Comparison of ENCODE assay signal across 14 cellular contexts in the genomic region with DNA sequence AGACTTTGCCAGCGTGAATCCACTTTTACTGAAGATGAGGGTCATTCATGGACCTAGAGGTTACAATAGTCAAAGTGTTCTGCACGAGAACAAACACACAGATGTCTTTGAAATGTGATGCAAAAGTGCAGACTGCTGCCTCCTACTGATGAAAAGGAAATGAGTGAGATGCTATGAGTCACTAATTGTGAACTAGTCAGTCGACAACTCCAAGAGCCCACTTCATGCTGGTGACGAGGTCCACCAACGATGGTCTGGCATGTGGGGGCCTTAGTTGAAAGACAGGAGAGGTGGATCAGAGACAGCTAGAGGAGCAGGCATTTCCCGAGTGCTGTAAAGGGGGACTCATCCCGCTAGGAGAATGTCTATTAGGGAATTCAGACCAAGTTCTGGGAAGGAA. TPM values are rescaled to one million over a fixed set of nuclear protein-coding genes. Genes with fewer than 3 reads are reported as not detected.
DNase-seq lines count a peak whose midpoint lies in the region; ATAC-seq and TF ChIP-seq lines count a peak whose summit lies in the region.
"Had no signal": no experiment of that assay in that cellular context is flagged by ENCODE, and none has a peak within 500 bp of the region (broad histone marks: within the 10 kb centered on the region; RNA-seq: fewer than 3 reads in every experiment).

No MANE protein-coding gene starts in this region.

- TF ChIP-seq CTCF in DOHH2 (IDR thresholded peaks at IDR 0.05; ENCODE audit: low read depth, low read length, poor library complexity, severe bottlenecking): peak; percentile 29
- TF ChIP-seq CTCF in CD8-positive, alpha-beta T cell (IDR thresholded peaks at IDR 0.05): no peak

- POLR2A ChIA-PET in CD8-positive, alpha-beta T cell (lab: Charles Lee): no interaction called here

- H3K4me3 ChIP-seq in DOHH2 (ENCODE audit: low read length): no peak overlapping the region
- no peak overlapping the region for H3K4me3 ChIP-seq in CD8-positive, alpha-beta T cell (ENCODE audit: low read depth, low read length)
- H3K4me3 ChIP-seq: lower lobe of right lung, Peyer's patch, tibial nerve had no signal

- H3F3A ChIP-seq in DOHH2 (ENCODE audit: control insufficient read depth, insufficient read depth): peaks cover 3% of the 10 kb centered on the region

- peaks cover 6% of the 10 kb centered on the region for H3K36me3 Mint-ChIP-seq in activated T-helper 17 cell treated with anti-CD3 and anti-CD28 coated beads, Interleukin-2, amount 50 U/mL, for 72 hours (ENCODE audit: low read depth)
- peaks cover 3% of the 10 kb centered on the region for H3K36me3 Mint-ChIP-seq in activated T-helper 1 cell treated with anti-CD3 and anti-CD28 coated beads, Interleukin-12 subunit alpha, Interleukin-12 subunit beta, Interleukin-2, Interleukin-4 antibody, amounts not matched to agents 30 ng/mL and 10 ng/mL and 1 ng/mL, durations not matched to agents 14 hours and 24 hours and 36 hours (ENCODE audit: low read depth)
- H3K36me3 Mint-ChIP-seq in CD8-positive, alpha-beta T cell: peaks cover 12% of the 10 kb centered on the region

- no peaks in the 10 kb centered on the region for H4K20me1 ChIP-seq in DOHH2 (ENCODE audit: control insufficient read depth, insufficient read depth, low read depth, low read length)

- H3K4me2 ChIP-seq in DOHH2 (ENCODE audit: low read length): no peak overlapping the region

- H3K27me3 Mint-ChIP-seq in activated T-helper 17 cell treated with anti-CD3 and anti-CD28 coated beads, Interleukin-2, amount 50 U/mL, for 72 hours: peaks cover 4% of the 10 kb centered on the region
- peaks cover 8% of the 10 kb centered on the region for H3K27me3 Mint-ChIP-seq in activated T-helper 1 cell treated with anti-CD3 and anti-CD28 coated beads, Interleukin-12 subunit alpha, Interleukin-12 subunit beta, Interleukin-2, Interleukin-4 antibody, amounts not matched to agents 30 ng/mL and 10 ng/mL and 1 ng/mL, durations not matched to agents 14 hours and 24 hours and 36 hours (ENCODE audit: insufficient read depth)
- H3K27me3 Mint-ChIP-seq in CD8-positive, alpha-beta T cell (ENCODE audit: low read depth): peaks cover 11% of the 10 kb centered on the region

- H3K27ac Mint-ChIP-seq in activated T-helper 17 cell treated with anti-CD3 and anti-CD28 coated beads, Interleukin-2, amount 50 U/mL, for 72 hours: no peak overlapping the region
- no peak overlapping the region for H3K27ac Mint-ChIP-seq in activated T-helper 1 cell treated with anti-CD3 and anti-CD28 coated beads, Interleukin-12 subunit alpha, Interleukin-12 subunit beta, Interleukin-2, Interleukin-4 antibody, amounts not matched to agents 30 ng/mL and 10 ng/mL and 1 ng/mL, durations not matched to agents 14 hours and 24 hours and 36 hours
- no peak overlapping the region for H3K27ac Mint-ChIP-seq in CD8-positive, alpha-beta T cell

- H3K79me2 ChIP-seq in DOHH2 (ENCODE audit: control insufficient read depth, low read length): no peaks in the 10 kb centered on the region

- H3K27ac ChIP-seq in DOHH2 (ENCODE audit: low read depth, low read length): no peak overlapping the region
- H3K27ac ChIP-seq in CD8-positive, alpha-beta T cell (ENCODE audit: low read depth, low read length): no peak overlapping the region
- H3K27ac ChIP-seq: lower lobe of right lung, Peyer's patch had no signal

- H3K9me2 ChIP-seq in DOHH2 (replicated peaks; ENCODE audit: control insufficient read depth, low read length): no peaks in the 10 kb centered on the region

- no peaks in the 10 kb centered on the region for H3K9me3 ChIP-seq in DOHH2 (ENCODE audit: control insufficient read depth, insufficient read depth, low read length)
- no peaks in the 10 kb centered on the region for H3K9me3 ChIP-seq in CD8-positive, alpha-beta T cell (ENCODE audit: low read length)
- H3K9me3 ChIP-seq: lower lobe of right lung, Peyer's patch, tibial nerve had no signal

- peak; percentile 16 for ATAC-seq in activated T-helper 17 cell treated with anti-CD3 and anti-CD28 coated beads, Interleukin-2, amount 50 U/mL, for 72 hours (replicated peaks)
- ATAC-seq in HG02970 (IDR thresholded peaks at IDR 0.05; ENCODE audit: low FRiP score, unreplicated experiment) (no peak), GM18519 (IDR thresholded peaks at IDR 0.05; ENCODE audit: low FRiP score, unreplicated experiment) (no peak)
- ATAC-seq in CD8-positive, alpha-beta T cell: no peak
- ATAC-seq: lower lobe of right lung had no signal

- H3K9me3 Mint-ChIP-seq in activated T-helper 17 cell treated with anti-CD3 and anti-CD28 coated beads, Interleukin-2, amount 50 U/mL, for 72 hours: no peaks in the 10 kb centered on the region
- H3K9me3 Mint-ChIP-seq in activated T-helper 1 cell treated with anti-CD3 and anti-CD28 coated beads, Interleukin-12 subunit alpha, Interleukin-12 subunit beta, Interleukin-2, Interleukin-4 antibody, amounts not matched to agents 30 ng/mL and 10 ng/mL and 1 ng/mL, durations not matched to agents 14 hours and 24 hours and 36 hours: no peaks in the 10 kb centered on the region
- H3K9me3 Mint-ChIP-seq in CD8-positive, alpha-beta T cell: no peaks in the 10 kb centered on the region
- H3K9me3 Mint-ChIP-seq: CD4-positive, alpha-beta memory T cell had no signal

- peaks cover 7% of the 10 kb centered on the region for H3K4me1 Mint-ChIP-seq in activated T-helper 17 cell treated with anti-CD3 and anti-CD28 coated beads, Interleukin-2, amount 50 U/mL, for 72 hours
- peaks cover 8% of the 10 kb centered on the region for H3K4me1 Mint-ChIP-seq in activated T-helper 1 cell treated with anti-CD3 and anti-CD28 coated beads, Interleukin-12 subunit alpha, Interleukin-12 subunit beta, Interleukin-2, Interleukin-4 antibody, amounts not matched to agents 30 ng/mL and 10 ng/mL and 1 ng/mL, durations not matched to agents 14 hours and 24 hours and 36 hours (ENCODE audit: low read depth)
- peaks cover 12% of the 10 kb centered on the region for H3K4me1 Mint-ChIP-seq in CD8-positive, alpha-beta T cell (ENCODE audit: low read depth)

- intact Hi-C loops in activated T-helper 1 cell treated with anti-CD3 and anti-CD28 coated beads, Interleukin-12 subunit alpha, Interleukin-12 subunit beta, Interleukin-2, Interleukin-4 antibody, amounts not matched to agents 30 ng/mL and 10 ng/mL and 1 ng/mL, durations not matched to agents 14 hours and 24 hours and 36 hours (cut with micrococcal nuclease): no loop called here
- intact Hi-C loops in CD8-positive, alpha-beta T cell (cut with DNase I, micrococcal nuclease): no loop called here

- no peak overlapping the region for H3K4me3 Mint-ChIP-seq in activated T-helper 17 cell treated with anti-CD3 and anti-CD28 coated beads, Interleukin-2, amount 50 U/mL, for 72 hours
- no peak overlapping the region for H3K4me3 Mint-ChIP-seq in activated T-helper 1 cell treated with anti-CD3 and anti-CD28 coated beads, Interleukin-12 subunit alpha, Interleukin-12 subunit beta, Interleukin-2, Interleukin-4 antibody, amounts not matched to agents 30 ng/mL and 10 ng/mL and 1 ng/mL, durations not matched to agents 14 hours and 24 hours and 36 hours
- no peak overlapping the region for H3K4me3 Mint-ChIP-seq in CD8-positive, alpha-beta T cell
- H3K4me3 Mint-ChIP-seq: CD4-positive, alpha-beta memory T cell had no signal

- CTCF ChIA-PET in CD8-positive, alpha-beta T cell (lab: Charles Lee): interaction anchor here (1.1 to 1.7 kb wide), 2 partner anchors 30 to 179 kb away, joined by 3 read pairs; no protein-coding TSS in a partner anchor

- H3K36me3 ChIP-seq in DOHH2 (ENCODE audit: control insufficient read depth, low read length): no peaks in the 10 kb centered on the region
- H3K36me3 ChIP-seq in CD8-positive, alpha-beta T cell (ENCODE audit: insufficient read depth, low read length): no peaks in the 10 kb centered on the region
- H3K36me3 ChIP-seq: Peyer's patch had no signal

- peaks cover 4% of the 10 kb centered on the region; the same call in 1 of the 2 replicates for H3K27me3 ChIP-seq in DOHH2 (ENCODE audit: control insufficient read depth, low read length)
- no peaks in the 10 kb centered on the region for H3K27me3 ChIP-seq in CD8-positive, alpha-beta T cell (ENCODE audit: insufficient read depth, low read length)
- H3K27me3 ChIP-seq: Peyer's patch, tibial nerve had no signal

- peaks cover 12% of the 10 kb centered on the region for H3K4me1 ChIP-seq in DOHH2 (ENCODE audit: control insufficient read depth, low read length)
- H3K4me1 ChIP-seq in CD8-positive, alpha-beta T cell (ENCODE audit: insufficient read depth, low read length): peaks cover 7% of the 10 kb centered on the region

- DNase-seq in Kasumi-1 (lab: John Stamatoyannopoulos, UW): peak; percentile 46 to 48
- DNase-seq in iris pigment epithelial cell (ENCODE audit: low read depth): peak; percentile 63
- DNase-seq in activated T-helper 1 cell treated with anti-CD3 and anti-CD28 coated beads, Interleukin-12 subunit alpha, Interleukin-12 subunit beta, Interleukin-2, Interleukin-4 antibody, amounts not matched to agents 30 ng/mL and 10 ng/mL and 1 ng/mL, durations not matched to agents 14 hours and 24 hours and 36 hours (ENCODE audit: low spot score): no peak
- DNase-seq in CD8-positive, alpha-beta T cell: no peak
- DNase-seq: caudate nucleus; CD4-positive, alpha-beta memory T cell; lower lobe of right lung; NCI-H187 treated with DMSO at 0.1 percent for 48 hours; Peyer's patch had no signal

RNA-seq across cellular contexts. Expression of a gene that starts 17.1 kb away (rescaled TPM):
- total RNA-seq in activated T-helper 17 cell treated with anti-CD3 and anti-CD28 coated beads, Interleukin-2, amount 50 U/mL, for 72 hours: 10 to 100 TPM; 19.3 to 20.1 TPM
- total RNA-seq in activated T-helper 1 cell treated with anti-CD3 and anti-CD28 coated beads, Interleukin-12 subunit alpha, Interleukin-12 subunit beta, Interleukin-2, Interleukin-4 antibody, amounts not matched to agents 30 ng/mL and 10 ng/mL and 1 ng/mL, durations not matched to agents 14 hours and 24 hours and 36 hours: 18.0 and 21.5 TPM in 2 replicates
- 10 to 100 TPM; 24.9 to 25.4 TPM for total RNA-seq in CD8-positive, alpha-beta T cell

Comparison
In these comparisons a context has a peak if more than half of its experiments do, and no peak if none do; other contexts are left out.
1. DNase-seq: peak in Kasumi-1 (2 of 2) and iris pigment epithelial cell (single experiment); none in activated T-helper 1 cell treated with anti-CD3 and anti-CD28 coated beads, Interleukin-12 subunit alpha, Interleukin-12 subunit beta, Interleukin-2, Interleukin-4 antibody, amounts not matched to agents 30 ng/mL and 10 ng/mL and 1 ng/mL, durations not matched to agents 14 hours and 24 hours and 36 hours (single experiment) and CD8-positive, alpha-beta T cell (0 of 7).